Comparison of ENCODE assay signal across 8 cellular contexts in the genomic region with DNA sequence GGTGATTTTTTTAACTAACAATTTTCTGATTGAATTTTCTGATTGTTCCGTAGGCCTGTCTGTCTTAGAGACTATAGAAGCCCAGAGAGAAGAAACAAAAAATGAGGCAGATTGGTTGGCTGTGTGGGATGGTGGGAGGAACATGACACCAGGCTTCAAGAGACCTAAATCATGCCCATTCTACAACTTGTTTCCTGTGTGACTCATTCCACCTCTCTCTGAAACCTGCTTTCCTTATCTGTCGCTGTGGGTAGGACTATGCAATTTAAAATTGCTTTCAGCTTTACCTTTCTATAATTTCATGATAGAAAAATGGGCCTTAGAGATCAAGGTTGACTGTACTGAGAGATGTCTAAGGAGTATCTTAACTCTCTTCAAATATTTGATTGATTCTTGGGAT. TPM values are rescaled to one million over a fixed set of nuclear protein-coding genes. Genes with fewer than 3 reads are reported as not detected.
A peak's percentile ranks its signal among the peaks of the same experiment; 100 is the strongest.
DNase-seq lines count a peak whose midpoint lies in the region; ATAC-seq, FAIRE-seq and TF ChIP-seq lines count a peak whose summit lies in the region.

No MANE protein-coding gene starts in this region.

- H3K4me3 Mint-ChIP-seq in astrocyte (ENCODE audit: unreplicated experiment) (no peak overlapping the region), neural progenitor cell (no peak overlapping the region)

- H3K27me3 ChIP-seq in astrocyte (ENCODE audit: insufficient read depth, low read length): no peaks in the 10 kb centered on the region
- H3K27me3 ChIP-seq in neural progenitor cell: no peaks in the 10 kb centered on the region

- DNase-seq in NOMO-1 (lab: John Stamatoyannopoulos, UW; ENCODE audit: unreplicated experiment in 2 of 2) (peak; percentile 47 to 66), astrocyte (ENCODE audit: low read depth) (peak; percentile 82), GOT3 (lab: John Stamatoyannopoulos, UW) (no peak), GM19240 (ENCODE audit: insufficient read length, low spot score) (no peak), neural progenitor cell (ENCODE audit: low spot score) (no peak)
- peak; percentile 32 for DNase-seq in stimulated activated CD4-positive, alpha-beta T cell treated with anti-CD3 and anti-CD28 coated beads, Interleukin-4, amount 100 ng/mL, for 1 hour

- no peaks in the 10 kb centered on the region for H3F3A ChIP-seq in neural progenitor cell (ENCODE audit: low read depth)

- H2AFZ ChIP-seq in astrocyte (ENCODE audit: low read depth, low read length): no peak overlapping the region
- H2AFZ ChIP-seq in neural progenitor cell (replicated peaks): no peak overlapping the region

- no peaks in the 10 kb centered on the region for H3K79me2 ChIP-seq in astrocyte (ENCODE audit: insufficient read depth, low read length)
- no peaks in the 10 kb centered on the region for H3K79me2 ChIP-seq in neural progenitor cell (ENCODE audit: low read depth)

- H3K9me3 ChIP-seq in astrocyte (ENCODE audit: insufficient read depth, low read depth, low read length) (no peaks in the 10 kb centered on the region), neural progenitor cell (ENCODE audit: low read depth) (no peaks in the 10 kb centered on the region)

- H3K4me2 ChIP-seq in astrocyte (ENCODE audit: low read length) (peak overlapping the region; percentile 4), neural progenitor cell (no peak overlapping the region)

- H3K9ac ChIP-seq in astrocyte (ENCODE audit: low read length) (no peak overlapping the region), neural progenitor cell (no peak overlapping the region)

- H3K4me3 ChIP-seq in astrocyte (ENCODE audit: insufficient read depth, low read depth, low read length) (no peak overlapping the region), neural progenitor cell (no peak overlapping the region)

- no peaks in the 10 kb centered on the region for H3K27me3 Mint-ChIP-seq in astrocyte (ENCODE audit: low read depth, unreplicated experiment)
- peaks cover 2% of the 10 kb centered on the region for H3K27me3 Mint-ChIP-seq in neural progenitor cell (ENCODE audit: insufficient read depth, low read depth)

- FAIRE-seq in astrocyte (lab: Jason Lieb, UNC): no peak

- H3K4me1 ChIP-seq in astrocyte (ENCODE audit: insufficient read depth, low read length): peaks cover 4% of the 10 kb centered on the region
- no peaks in the 10 kb centered on the region for H3K4me1 ChIP-seq in neural progenitor cell

- no peak overlapping the region for H3K27ac ChIP-seq in astrocyte (ENCODE audit: low read depth, low read length)
- no peak overlapping the region for H3K27ac ChIP-seq in neural progenitor cell

- H3K4me1 Mint-ChIP-seq in astrocyte (ENCODE audit: low read depth, unreplicated experiment) (peaks cover 27% of the 10 kb centered on the region), neural progenitor cell (no peaks in the 10 kb centered on the region)

- peak; percentile 66 for ATAC-seq in GM19025 (IDR thresholded peaks at IDR 0.05; ENCODE audit: low read depth, unreplicated experiment)
- peak; percentile 79 for ATAC-seq in HG02852 (IDR thresholded peaks at IDR 0.05; ENCODE audit: unreplicated experiment)

- H3K36me3 Mint-ChIP-seq in astrocyte (ENCODE audit: low read depth, unreplicated experiment) (peaks cover 17% of the 10 kb centered on the region), neural progenitor cell (peaks cover 10% of the 10 kb centered on the region)

- H3K36me3 ChIP-seq in astrocyte (ENCODE audit: insufficient read depth, low read length) (peaks cover 11% of the 10 kb centered on the region), neural progenitor cell (no peaks in the 10 kb centered on the region)

- H3K9me3 Mint-ChIP-seq in astrocyte (ENCODE audit: unreplicated experiment) (no peaks in the 10 kb centered on the region), neural progenitor cell (no peaks in the 10 kb centered on the region)

- TF ChIP-seq CTCF in astrocyte (IDR thresholded peaks at IDR 0.05; ENCODE audit: insufficient read depth, low read depth, low read length) (no peak), neural progenitor cell (IDR thresholded peaks at IDR 0.05) (no peak)

- H4K20me1 ChIP-seq in astrocyte (ENCODE audit: insufficient read depth, low read length) (peaks cover 5% of the 10 kb centered on the region), neural progenitor cell (ENCODE audit: low read depth) (no peaks in the 10 kb centered on the region)

- peak overlapping the region; percentile 42 for H3K27ac Mint-ChIP-seq in astrocyte (ENCODE audit: unreplicated experiment)
- no peak overlapping the region for H3K27ac Mint-ChIP-seq in neural progenitor cell

RNA-seq across cellular contexts. Expression of a gene that starts 44.5 kb away (rescaled TPM):
- total RNA-seq in astrocyte: 10.5 and 10.6 TPM in 2 replicates
- 18.1 and 28.7 TPM in 2 replicates for total RNA-seq in neural progenitor cell (ENCODE audit: low replicate concordance)

RNA-seq across cellular contexts. Expression of a gene that starts 44.8 kb away (rescaled TPM):
- total RNA-seq in astrocyte (55.3 and 61.5 TPM in 2 replicates), neural progenitor cell (ENCODE audit: low replicate concordance) (23.0 and 31.2 TPM in 2 replicates)

Comparison
In these comparisons a context has a peak if more than half of its experiments do, and no peak if none do; other contexts are left out.
1. DNase-seq: peak in NOMO-1 (2 of 2), astrocyte (single experiment) and stimulated activated CD4-positive, alpha-beta T cell treated with anti-CD3 and anti-CD28 coated beads, Interleukin-4, amount 100 ng/mL, for 1 hour (single experiment); none in GOT3 (single experiment), GM19240 (single experiment) and neural progenitor cell (single experiment).